24 cellular contexts compared by ENCODE assay signal in genomic region chr3:94110854-94111253, GRCh38.
"Had no signal": no experiment of that assay in that cellular context is flagged by ENCODE, and none has a peak within 500 bp of the region (broad histone marks: within the 10 kb centered on the region; RNA-seq: fewer than 3 reads in every experiment).

No MANE protein-coding gene starts in this region.

- H3K27ac Mint-ChIP-seq: dendritic cell treated with granulocyte-macrophage colony-stimulating factor and Interleukin-4, amounts not matched to agents 40 ng/mL and 50 ng/mL, for 4 days; naive B cell had no signal

- H3K4me3 ChIP-seq: colonic mucosa, esophagus muscularis mucosa, gastrocnemius medialis, heart right ventricle, hepatocyte, left lung, lower lobe of right lung had no signal

- H3K27me3 ChIP-seq: colonic mucosa, esophagus muscularis mucosa, gastrocnemius medialis, heart right ventricle, hepatocyte, left lung had no signal

- H3K4me1 Mint-ChIP-seq: naive B cell had no signal

- H3K79me2 ChIP-seq: hepatocyte had no signal

- H3K9me3 Mint-ChIP-seq: dendritic cell treated with granulocyte-macrophage colony-stimulating factor and Interleukin-4, amounts not matched to agents 40 ng/mL and 50 ng/mL, for 4 days; effector memory CD8-positive, alpha-beta T cell; immature natural killer cell; naive B cell; naive thymus-derived CD8-positive, alpha-beta T cell had no signal

- H3K9me3 ChIP-seq: colonic mucosa, esophagus muscularis mucosa, gastrocnemius medialis, heart right ventricle, left lung, lower lobe of right lung had no signal

- H3K4me3 Mint-ChIP-seq: dendritic cell treated with granulocyte-macrophage colony-stimulating factor and Interleukin-4, amounts not matched to agents 40 ng/mL and 50 ng/mL, for 4 days; effector memory CD8-positive, alpha-beta T cell; immature natural killer cell; naive B cell; naive thymus-derived CD8-positive, alpha-beta T cell had no signal

- H3K36me3 ChIP-seq: colonic mucosa, gastrocnemius medialis had no signal

- H3K27ac ChIP-seq: colonic mucosa, esophagus muscularis mucosa, gastrocnemius medialis, heart right ventricle, hepatocyte, left lung, lower lobe of right lung had no signal

- H3K4me1 ChIP-seq: colonic mucosa, gastrocnemius medialis, heart right ventricle, left lung, lower lobe of right lung had no signal

- H3K27me3 Mint-ChIP-seq: dendritic cell treated with granulocyte-macrophage colony-stimulating factor and Interleukin-4, amounts not matched to agents 40 ng/mL and 50 ng/mL, for 4 days; effector memory CD8-positive, alpha-beta T cell; naive B cell; naive thymus-derived CD8-positive, alpha-beta T cell had no signal

- H3K4me2 ChIP-seq: hepatocyte had no signal

- DNase-seq: cerebellar nuclear complex; colonic mucosa; cortex of kidney; effector CD8-positive, alpha-beta T cell; effector memory CD8-positive, alpha-beta T cell; foreskin melanocyte; gastrocnemius medialis; glutamatergic neuron; head of caudate nucleus; heart right ventricle; immature natural killer cell; islet precursor cell; kidney; kidney glomerular epithelial cell; left lung; left ventricle myocardium superior; lower lobe of right lung; mesenchymal stem cell; midbrain; naive B cell; naive thymus-derived CD8-positive, alpha-beta T cell had no signal
